Comparison of ENCODE assay signal across 8 cellular contexts in genomic region chr15:51750942-51751686, GRCh38. TPM values are rescaled to one million over a fixed set of nuclear protein-coding genes. Genes with fewer than 3 reads are reported as not detected.
DNase-seq lines count a peak whose midpoint lies in the region; ATAC-seq and TF ChIP-seq lines count a peak whose summit lies in the region.

TMOD2 (plus strand) TSS chr15:51751597; CDS start chr15:51766442, 14,845 bp downstream.

- no peak for TF ChIP-seq EP300 in tibial nerve (IDR thresholded peaks at IDR 0.05)

- POLR2A ChIA-PET in naive thymus-derived CD4-positive, alpha-beta T cell (lab: Charles Lee), result interaction anchor here (6.1 kb wide), 1 partner anchor 14 kb away, joined by 44 read pairs; the partner anchor contains the start of gene LYSMD2

- peak within 1 kb of the TSS in 7 of 9 donors; percentile 32 to 84 (median 80) for H3K27ac Mint-ChIP-seq in naive thymus-derived CD4-positive, alpha-beta T cell

- CTCF ChIA-PET in naive thymus-derived CD4-positive, alpha-beta T cell (lab: Charles Lee), result interaction anchor here (1.7 kb wide), 1 partner anchor 25 kb away, joined by 5 read pairs; no protein-coding TSS in a partner anchor

- H3K27ac ChIP-seq in naive thymus-derived CD4-positive, alpha-beta T cell (ENCODE audit: low read depth, low read length), result no peak within 1 kb of the TSS
- H3K27ac ChIP-seq in tibial nerve, result peak within 1 kb of the TSS; percentile 65 to 92 (median 78)

- WGBS in tibial nerve, 2 donors, result 2 to 6% methylated on average over 32 to 34 of the region's 57 CpGs

- ATAC-seq in HG02763 (IDR thresholded peaks at IDR 0.05; ENCODE audit: unreplicated experiment), result peak; percentile 77
- ATAC-seq in naive thymus-derived CD4-positive, alpha-beta T cell, result peak; percentile 90

- peaks cover 24 to 51% (median 42%) of the 10 kb centered on the region in 7 donors for H3K4me1 Mint-ChIP-seq in naive thymus-derived CD4-positive, alpha-beta T cell

- H3K27me3 ChIP-seq in naive thymus-derived CD4-positive, alpha-beta T cell (ENCODE audit: control insufficient read depth in 2 of 2, insufficient read depth in 2 of 2, low read length in 2 of 2), result no peaks in the 10 kb centered on the region
- no peaks in the 10 kb centered on the region for H3K27me3 ChIP-seq in tibial nerve

- H3K36me3 Mint-ChIP-seq in naive thymus-derived CD4-positive, alpha-beta T cell, result peaks cover 0 to 18% (median 0%) of the 10 kb centered on the region in 5 donors

- H3K9me3 Mint-ChIP-seq in naive thymus-derived CD4-positive, alpha-beta T cell, result peaks cover 0 to 4% (median 0%) of the 10 kb centered on the region in 11 donors

- peak; percentile 37 for DNase-seq in NCI-H2227 (lab: John Stamatoyannopoulos, UW; ENCODE audit: unreplicated experiment)
- DNase-seq in NCI-H2227 treated with DMSO at 0.1 percent for 48 hours (lab: John Stamatoyannopoulos, UW), result no peak
- DNase-seq in NCI-H510A (lab: John Stamatoyannopoulos, UW), result peak; percentile 63
- DNase-seq in activated T-helper 1 cell treated with Interleukin-2 at 50 U/mL for 16 hours (ENCODE audit: low read depth), result peak; percentile 36
- no peak for DNase-seq in fibroblast of mammary gland (ENCODE audit: low read depth)
- peak in 8 of 9 donors; percentile 40 to 66 (median 46) for DNase-seq in naive thymus-derived CD4-positive, alpha-beta T cell
- no peak for DNase-seq in tibial nerve (ENCODE audit: low spot score in 2 of 2)

- H3K27me3 Mint-ChIP-seq in naive thymus-derived CD4-positive, alpha-beta T cell, result peaks cover 0 to 59% (median 4%) of the 10 kb centered on the region in 5 donors

- H3K4me3 Mint-ChIP-seq in naive thymus-derived CD4-positive, alpha-beta T cell, result peak within 1 kb of the TSS; percentile 84 to 91 (median 87)

- intact Hi-C loops in naive thymus-derived CD4-positive, alpha-beta T cell (cut with micrococcal nuclease), result loop anchor here (1.0 to 2.0 kb wide), 4 partner anchors 14 to 78 kb away; partner anchors contain the start of genes LYSMD2 (in 2 of the 2) and TMOD3 (in 1 of the 2)

- TF ChIP-seq POLR2A in tibial nerve (IDR thresholded peaks at IDR 0.05), result no peak

- H3K4me3 ChIP-seq in fibroblast of mammary gland (ENCODE audit: control insufficient read depth, low read depth, low read length) (peak within 1 kb of the TSS; percentile 64), tibial nerve (peak within 1 kb of the TSS; percentile 60 to 92 (median 74))
- peak within 1 kb of the TSS; percentile 55 for H3K4me3 ChIP-seq in naive thymus-derived CD4-positive, alpha-beta T cell (ENCODE audit: low read length)

- no peaks in the 10 kb centered on the region for H3K9me3 ChIP-seq in naive thymus-derived CD4-positive, alpha-beta T cell (ENCODE audit: control insufficient read depth in 2 of 3, low read length in 3 of 3)
- H3K9me3 ChIP-seq in tibial nerve, result no peaks in the 10 kb centered on the region

- TF ChIP-seq CTCF in fibroblast of mammary gland (conservative IDR thresholded peaks at IDR 0.05; ENCODE audit: control insufficient read depth, insufficient read depth, low read depth, low read length) (no peak), tibial nerve (IDR thresholded peaks at IDR 0.05) (no peak)

- H3K4me1 ChIP-seq in naive thymus-derived CD4-positive, alpha-beta T cell (ENCODE audit: control insufficient read depth in 2 of 2, insufficient read depth in 2 of 2, low read length in 2 of 2), result peaks cover 0 to 10% of the 10 kb centered on the region in 2 donors
- peaks cover 0 to 36% (median 10%) of the 10 kb centered on the region in 4 donors for H3K4me1 ChIP-seq in tibial nerve

- H3K36me3 ChIP-seq in naive thymus-derived CD4-positive, alpha-beta T cell (ENCODE audit: control insufficient read depth in 2 of 3, insufficient read depth in 3 of 3, low read length in 3 of 3), result no peaks in the 10 kb centered on the region
- no peaks in the 10 kb centered on the region for H3K36me3 ChIP-seq in tibial nerve

RNA-seq across cellular contexts. Expression of gene TMOD2, which starts in this region (rescaled TPM):
- total RNA-seq in naive thymus-derived CD4-positive, alpha-beta T cell, result 10 to 100 TPM in 4 of 5 experiments, 1 to 10 TPM in 1; 9.5 to 17.1 (median 13.4) TPM
- 1 to 10 TPM; 1.4 to 1.9 TPM for polyA plus RNA-seq in naive thymus-derived CD4-positive, alpha-beta T cell
- total RNA-seq in tibial nerve, result 100 to 1,000 TPM in 1 of 4 donors, 10 to 100 TPM in 3; 41.6 to 113 (median 54.7) TPM

Comparison
In these comparisons a context has a peak if more than half of its experiments do, and no peak if none do; other contexts are left out.
1. DNase-seq: peak in NCI-H2227 (single experiment), NCI-H510A (single experiment), activated T-helper 1 cell treated with Interleukin-2 at 50 U/mL for 16 hours (single experiment) and naive thymus-derived CD4-positive, alpha-beta T cell (8 of 9); none in NCI-H2227 treated with DMSO at 0.1 percent for 48 hours (single experiment), fibroblast of mammary gland (single experiment) and tibial nerve (0 of 2).
2. Peak in every context shown above with its lines, with median percentiles within 50 percentile points of each other: H3K4me3 ChIP-seq.